Comparison of ENCODE assay signal across 8 cellular contexts in the genomic region with DNA sequence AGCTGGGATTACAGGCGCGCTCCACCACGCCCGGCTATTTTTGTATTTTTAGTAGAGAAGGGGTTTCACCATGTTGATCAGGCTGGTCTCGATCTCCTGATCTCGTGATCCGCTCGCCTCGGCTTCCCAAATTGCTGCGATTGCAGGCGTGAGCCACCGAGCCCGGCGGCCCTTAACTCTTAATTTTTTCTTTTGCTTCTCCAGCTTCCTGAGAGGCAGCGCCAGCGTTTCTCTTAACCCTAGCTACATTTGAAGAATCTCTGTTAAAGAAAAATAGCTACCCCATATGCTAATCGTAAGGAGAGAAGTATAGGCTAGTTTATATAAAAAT. TPM values are rescaled to one million over a fixed set of nuclear protein-coding genes. Genes with fewer than 3 reads are reported as not detected.
DNase-seq lines count a peak whose midpoint lies in the region; ATAC-seq and TF ChIP-seq lines count a peak whose summit lies in the region.

No MANE protein-coding gene starts in this region.

- peak overlapping the region; percentile 93 for H3K4me3 ChIP-seq in AG04450 (ENCODE audit: low read depth, low read length)
- peak overlapping the region; percentile 87 for H3K4me3 ChIP-seq in brain microvascular endothelial cell (ENCODE audit: low read depth, low read length)
- H3K4me3 ChIP-seq in mucosa of stomach (ENCODE audit: low read length): peak overlapping the region; percentile 44

- DNase-seq in AG04450 (ENCODE audit: low read depth, low spot score) (no peak), brain microvascular endothelial cell (no peak), NCI-H2227 (lab: John Stamatoyannopoulos, UW; ENCODE audit: unreplicated experiment) (no peak), OCI-M1 (lab: John Stamatoyannopoulos, UW) (no peak), NCI-H187 treated with DMSO at 0.1 percent for 48 hours (lab: John Stamatoyannopoulos, UW) (no peak)

- H3K9me3 ChIP-seq in AG04450 (ENCODE audit: control insufficient read depth, insufficient read depth, low read length) (peaks cover 4% of the 10 kb centered on the region; the same call in 1 of the 2 replicates), mucosa of stomach (ENCODE audit: control insufficient read depth, low read length) (no peaks in the 10 kb centered on the region)

- H3K27ac ChIP-seq in AG04450 (ENCODE audit: low read depth, low read length): peak overlapping the region; percentile 39
- H3K27ac ChIP-seq in brain microvascular endothelial cell: peak overlapping the region; percentile 78

- POLR2A ChIA-PET in AG04450 (lab: Yijun Ruan, JAX): no interaction called here

- H3K4me1 ChIP-seq in mucosa of stomach (ENCODE audit: control insufficient read depth, insufficient read depth, low read length): peaks cover 6% of the 10 kb centered on the region

- in situ Hi-C loops in brain microvascular endothelial cell (cut with HindIII; ENCODE audit: low pct_ligation_motif_present, low sequenced_read_pairs): no loop called here

- H3K36me3 ChIP-seq in brain microvascular endothelial cell (replicated peaks) (no peaks in the 10 kb centered on the region), mucosa of stomach (ENCODE audit: control insufficient read depth, insufficient read depth, low read length) (no peaks in the 10 kb centered on the region)

- peak; percentile 1 for ATAC-seq in HG02840 (IDR thresholded peaks at IDR 0.05; ENCODE audit: low FRiP score, unreplicated experiment)
- no peak for ATAC-seq in GM21723 (IDR thresholded peaks at IDR 0.05; ENCODE audit: unreplicated experiment)

- H3K9ac ChIP-seq in mucosa of stomach (ENCODE audit: low read length): peak overlapping the region; percentile 83

- CTCF ChIA-PET in AG04450 (lab: Charles Lee): interaction anchor here (1.3 kb wide), 1 partner anchor 54 kb away, joined by 7 read pairs; no protein-coding TSS in a partner anchor

- H3K27me3 ChIP-seq in AG04450 (ENCODE audit: control insufficient read depth, insufficient read depth, low read length): no peaks in the 10 kb centered on the region
- no peaks in the 10 kb centered on the region for H3K27me3 ChIP-seq in brain microvascular endothelial cell (replicated peaks)
- H3K27me3 ChIP-seq in mucosa of stomach (ENCODE audit: control insufficient read depth, insufficient read depth, low read length): no peaks in the 10 kb centered on the region

- TF ChIP-seq CTCF in AG04450 (IDR thresholded peaks at IDR 0.05; ENCODE audit: low read depth, low read length) (no peak), brain microvascular endothelial cell (IDR thresholded peaks at IDR 0.05; ENCODE audit: low read depth, low read length, missing control alignments) (no peak)

RNA-seq across cellular contexts. Expression of gene GK5, which starts 0.5 kb away (rescaled TPM):
- polyA plus RNA-seq in AG04450 (2011; rRNA removed): 8.0 and 12.2 TPM in 2 replicates
- 4.8 and 7.4 TPM in 2 replicates for polyA minus RNA-seq in AG04450 (2011; rRNA and poly(A)+ RNA removed)
